In the genomic region with DNA sequence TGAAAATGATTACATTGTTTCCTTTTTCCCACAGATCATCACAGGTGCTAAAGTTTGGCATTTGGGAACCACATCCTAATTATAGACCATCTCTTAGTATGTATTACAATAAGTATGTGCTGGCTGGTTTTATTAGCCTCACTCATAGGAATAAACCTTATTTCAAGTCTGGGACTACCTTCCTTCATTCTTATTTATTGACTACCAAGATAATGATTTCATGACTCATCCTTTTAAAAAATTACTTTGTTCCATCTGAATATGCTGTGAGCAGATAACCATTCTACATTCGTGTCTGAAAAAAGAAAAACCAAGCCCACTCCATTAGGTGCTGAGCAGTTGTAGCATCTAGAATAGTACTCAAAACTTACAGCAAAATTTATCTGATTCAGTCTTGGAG, we compare ENCODE assay signal across 25 cellular contexts. TPM values are rescaled to one million over a fixed set of nuclear protein-coding genes. Genes with fewer than 3 reads are reported as not detected.
DNase-seq lines count a peak whose midpoint lies in the region; ATAC-seq and TF ChIP-seq lines count a peak whose summit lies in the region.
"Had no signal": no experiment of that assay in that cellular context is flagged by ENCODE, and none has a peak within 500 bp of the region (broad histone marks: within the 10 kb centered on the region; RNA-seq: fewer than 3 reads in every experiment).

No MANE protein-coding gene starts in this region.

- H3K4me1 ChIP-seq in HEK293 (ENCODE audit: control insufficient read depth, insufficient read depth, low read length) = peaks cover 10% of the 10 kb centered on the region

- H3K27ac Mint-ChIP-seq in activated T-cell treated with anti-CD3 and anti-CD28 coated beads, Interleukin-2, amount 50 U/mL, for 24 hours = peak overlapping the region; percentile 34
- peak overlapping the region; percentile 46 for H3K27ac Mint-ChIP-seq in WTC11
- peak overlapping the region in 6 of 10 donors; percentile 7 to 54 (median 51) for H3K27ac Mint-ChIP-seq in naive thymus-derived CD8-positive, alpha-beta T cell
- H3K27ac Mint-ChIP-seq: activated T-helper 2 cell treated with anti-CD3 and anti-CD28 coated beads, Interferon-gamma antibody, Interleukin-2, Interleukin-4, amounts not matched to agents 10 μg/mL and 5 μg/mL and 100 μg/mL, durations not matched to agents 14 hours and 24 hours and 36 hours had no signal

- no peaks in the 10 kb centered on the region for H3K27me3 Mint-ChIP-seq in activated T-cell treated with anti-CD3 and anti-CD28 coated beads, Interleukin-2, amount 50 U/mL, for 24 hours
- no peaks in the 10 kb centered on the region for H3K27me3 Mint-ChIP-seq in activated T-cell treated with anti-CD3 and anti-CD28 coated beads, Interleukin-2, amount 50 U/mL, for 4 hours (ENCODE audit: low read depth)
- no peaks in the 10 kb centered on the region for H3K27me3 Mint-ChIP-seq in WTC11 (ENCODE audit: low read depth)
- H3K27me3 Mint-ChIP-seq in naive thymus-derived CD8-positive, alpha-beta T cell = no peaks in the 10 kb centered on the region
- H3K27me3 Mint-ChIP-seq: activated B cell treated with CpG ODN at 0.5 μM for 24 hours; activated naive CD8-positive, alpha-beta T cell treated with anti-CD3 and anti-CD28 coated beads, Interleukin-2, amount 10 ng/mL, durations not matched to agents 7 days and 5 days; natural killer cell treated with Interleukin-12 subunit alpha and Interleukin-12 subunit beta and Interleukin-15 and Interleukin-18, amount 100 ng/mL, for 72 hours had no signal

- no peaks in the 10 kb centered on the region for H3K9me3 ChIP-seq in HEK293 (ENCODE audit: control insufficient read depth, insufficient read depth, low read depth, low read length)
- H3K9me3 ChIP-seq: MG63, stomach, thyroid gland, vagina had no signal

- POLR2A ChIA-PET in HEK293 (lab: Yijun Ruan, JAX) (interaction anchor here (0.7 kb wide), 1 partner anchor 17 kb away, joined by 6 read pairs; no protein-coding TSS in a partner anchor), WTC11 (lab: Charles Lee) (interaction anchor here (0.7 to 1.2 kb wide), 2 partner anchors 11 to 12 kb away, joined by 5 to 6 read pairs; partner anchors contain the start of gene TNRC6B)
- POLR2A ChIA-PET in naive thymus-derived CD8-positive, alpha-beta T cell (lab: Charles Lee) = interaction anchor here (1.0 kb wide), 1 partner anchor 9 kb away, joined by 3 read pairs; no protein-coding TSS in a partner anchor

- H3K4me1 Mint-ChIP-seq in activated T-cell treated with anti-CD3 and anti-CD28 coated beads, Interleukin-2, amount 50 U/mL, for 24 hours (ENCODE audit: low read depth) = peaks cover 82% of the 10 kb centered on the region
- H3K4me1 Mint-ChIP-seq in activated T-cell treated with anti-CD3 and anti-CD28 coated beads, Interleukin-2, amount 50 U/mL, for 4 hours (ENCODE audit: low read depth) = peaks cover 82% of the 10 kb centered on the region
- peaks cover 87% of the 10 kb centered on the region for H3K4me1 Mint-ChIP-seq in WTC11
- H3K4me1 Mint-ChIP-seq in naive thymus-derived CD8-positive, alpha-beta T cell = peaks cover 50 to 86% (median 82%) of the 10 kb centered on the region in 4 donors

- H3K27ac ChIP-seq in HEK293 (ENCODE audit: extremely low read depth, low read depth, low read length) = no peak overlapping the region
- H3K27ac ChIP-seq: skin epidermis, stomach, thyroid gland, vagina had no signal

- H3K9me3 Mint-ChIP-seq in activated T-cell treated with anti-CD3 and anti-CD28 coated beads, Interleukin-2, amount 50 U/mL, for 24 hours = no peaks in the 10 kb centered on the region
- no peaks in the 10 kb centered on the region for H3K9me3 Mint-ChIP-seq in activated T-cell treated with anti-CD3 and anti-CD28 coated beads, Interleukin-2, amount 50 U/mL, for 4 hours
- no peaks in the 10 kb centered on the region for H3K9me3 Mint-ChIP-seq in WTC11
- H3K9me3 Mint-ChIP-seq in naive thymus-derived CD8-positive, alpha-beta T cell = no peaks in the 10 kb centered on the region
- H3K9me3 Mint-ChIP-seq: activated B cell treated with CpG ODN at 0.5 μM for 24 hours; activated naive CD8-positive, alpha-beta T cell treated with anti-CD3 and anti-CD28 coated beads, Interleukin-2, amount 10 ng/mL, durations not matched to agents 7 days and 5 days; activated T-helper 2 cell treated with anti-CD3 and anti-CD28 coated beads, Interferon-gamma antibody, Interleukin-2, Interleukin-4, amounts not matched to agents 10 μg/mL and 5 μg/mL and 100 μg/mL, durations not matched to agents 14 hours and 24 hours and 36 hours; natural killer cell treated with Interleukin-12 subunit alpha and Interleukin-12 subunit beta and Interleukin-15 and Interleukin-18, amount 100 ng/mL, for 72 hours had no signal

- CTCF ChIA-PET in HEK293 (lab: Yijun Ruan, JAX) (interaction anchor here (1.0 to 1.6 kb wide), 3 partner anchors 10 to 158 kb away, joined by 3 to 7 read pairs (median 3); no protein-coding TSS in a partner anchor), WTC11 (lab: Charles Lee) (no interaction called here)

- no peak for ATAC-seq in activated T-cell treated with anti-CD3 and anti-CD28 coated beads, Interleukin-2, amount 50 U/mL, for 4 hours
- ATAC-seq in WTC11 (no peak), HG03097 (IDR thresholded peaks at IDR 0.05; ENCODE audit: low FRiP score, unreplicated experiment) (no peak)
- no peak for ATAC-seq in naive thymus-derived CD8-positive, alpha-beta T cell
- ATAC-seq: natural killer cell treated with Interleukin-12 subunit alpha and Interleukin-12 subunit beta and Interleukin-15 and Interleukin-18, amount 100 ng/mL, for 72 hours had no signal

- no peak overlapping the region for H3K4me3 ChIP-seq in HEK293 (ENCODE audit: low read depth, low read length)
- H3K4me3 ChIP-seq: MG63, skin epidermis, stomach, thyroid gland, vagina had no signal

- no peaks in the 10 kb centered on the region for H3K36me3 ChIP-seq in HEK293 (ENCODE audit: control insufficient read depth in 2 of 2, insufficient read depth in 1 of 2, low read length in 2 of 2)
- H3K36me3 ChIP-seq: MG63, stomach, thyroid gland, vagina had no signal

- peaks cover 10% of the 10 kb centered on the region for H3K36me3 Mint-ChIP-seq in activated T-cell treated with anti-CD3 and anti-CD28 coated beads, Interleukin-2, amount 50 U/mL, for 24 hours (ENCODE audit: low read depth)
- H3K36me3 Mint-ChIP-seq in activated T-cell treated with anti-CD3 and anti-CD28 coated beads, Interleukin-2, amount 50 U/mL, for 4 hours (ENCODE audit: insufficient read depth) = peaks cover 17% of the 10 kb centered on the region
- H3K36me3 Mint-ChIP-seq in WTC11 = no peaks in the 10 kb centered on the region; the same call in 1 of the 2 replicates
- peaks cover 0 to 29% (median 0%) of the 10 kb centered on the region in 3 donors for H3K36me3 Mint-ChIP-seq in naive thymus-derived CD8-positive, alpha-beta T cell
- H3K36me3 Mint-ChIP-seq: natural killer cell treated with Interleukin-12 subunit alpha and Interleukin-12 subunit beta and Interleukin-15 and Interleukin-18, amount 100 ng/mL, for 72 hours had no signal

- no peak for DNase-seq in activated T-cell treated with anti-CD3 and anti-CD28 coated beads, Interleukin-2, amount 50 U/mL, for 24 hours
- DNase-seq in activated T-cell treated with anti-CD3 and anti-CD28 coated beads, Interleukin-2, amount 50 U/mL, for 4 hours = no peak
- DNase-seq in WTC11 (ENCODE audit: low spot score) (no peak), NCI-H446 treated with DMSO at 0.1 percent for 48 hours (lab: John Stamatoyannopoulos, UW) (no peak)
- no peak for DNase-seq in naive thymus-derived CD8-positive, alpha-beta T cell
- no peak for DNase-seq in activated CD4-positive, alpha-beta T cell treated with anti-CD3 and anti-CD28 coated beads, Interleukin-2, amount 50 U/mL, for 4 hours
- DNase-seq: activated B cell treated with CpG ODN at 0.5 μM for 24 hours; activated CD4-positive, alpha-beta T cell treated with anti-CD3 and anti-CD28 coated beads, Interleukin-2, amount 50 U/mL, for 48 hours; activated CD8-positive, alpha-beta memory T cell treated with anti-CD3 and anti-CD28 coated beads, Interleukin-2, amount 50 U/mL, for 48 hours; activated naive CD8-positive, alpha-beta T cell treated with anti-CD3 and anti-CD28 coated beads, Interleukin-2, amount 10 ng/mL, durations not matched to agents 7 days and 5 days; AML-193; dermis blood vessel endothelial cell; GDM1; islet precursor cell; MG63; stimulated activated CD8-positive, alpha-beta memory T cell treated with anti-CD3 and anti-CD28 coated beads, Interleukin-4, amount 100 ng/mL, for 48 hours; T-helper 9 cell; thyroid gland had no signal

- H3K4me3 Mint-ChIP-seq in activated T-cell treated with anti-CD3 and anti-CD28 coated beads, Interleukin-2, amount 50 U/mL, for 24 hours = no peak overlapping the region
- H3K4me3 Mint-ChIP-seq in activated T-cell treated with anti-CD3 and anti-CD28 coated beads, Interleukin-2, amount 50 U/mL, for 4 hours = no peak overlapping the region
- H3K4me3 Mint-ChIP-seq in WTC11 = no peak overlapping the region
- no peak overlapping the region for H3K4me3 Mint-ChIP-seq in naive thymus-derived CD8-positive, alpha-beta T cell
- H3K4me3 Mint-ChIP-seq: activated B cell treated with CpG ODN at 0.5 μM for 24 hours; activated naive CD8-positive, alpha-beta T cell treated with anti-CD3 and anti-CD28 coated beads, Interleukin-2, amount 10 ng/mL, durations not matched to agents 7 days and 5 days; natural killer cell treated with Interleukin-12 subunit alpha and Interleukin-12 subunit beta and Interleukin-15 and Interleukin-18, amount 100 ng/mL, for 72 hours had no signal

- TF ChIP-seq CTCF in HEK293 (tag by site-specific recombination; IDR thresholded peaks at IDR 0.05) (no peak), WTC11 (IDR thresholded peaks at IDR 0.05) (no peak)

TF ChIP-seq in HEK293, 187 proteins besides CTCF, POLR2A, EP300 and RAD21 (continues in another document):
- no peak for TF ChIP-seq YY2 (tag by site-specific recombination; IDR thresholded peaks at IDR 0.05)

TF ChIP-seq in WTC11, 78 proteins besides CTCF, POLR2A, EP300 and RAD21:
- TF ChIP-seq ESRRA (CRISPR knock-in tag; IDR thresholded peaks at IDR 0.05; ENCODE audit: borderline replicate concordance) (no peak), HMGA2 (CRISPR knock-in tag; IDR thresholded peaks at IDR 0.05) (no peak), FOXK1 (CRISPR knock-in tag; IDR thresholded peaks at IDR 0.05) (no peak), NR2C2 (CRISPR knock-in tag; IDR thresholded peaks at IDR 0.05) (no peak)

RNA-seq across cellular contexts. Expression of gene TNRC6B, which starts 12.3 kb away (rescaled TPM):
- 10 to 100 TPM; 19.4 to 21.6 (median 21.2) TPM for total RNA-seq in activated T-cell treated with anti-CD3 and anti-CD28 coated beads, Interleukin-2, amount 50 U/mL, for 4 hours
- 49.7 to 51.1 TPM (median 50.4 TPM) in 3 replicates for total RNA-seq in WTC11 (2021)
- 100 to 1,000 TPM; 134 to 142 TPM for total RNA-seq in naive thymus-derived CD8-positive, alpha-beta T cell
- polyA plus RNA-seq in naive thymus-derived CD8-positive, alpha-beta T cell = 100 to 1,000 TPM in 2 of 3 donors, 10 to 100 TPM in 1; 67.3 to 116 (median 115) TPM
